19 cellular contexts compared by ENCODE assay signal in genomic region chr2:169736902-169737301, GRCh38. TPM values are rescaled to one million over a fixed set of nuclear protein-coding genes. Genes with fewer than 3 reads are reported as not detected.
DNase-seq lines count a peak whose midpoint lies in the region; ATAC-seq and TF ChIP-seq lines count a peak whose summit lies in the region.
"Had no signal": no experiment of that assay in that cellular context is flagged by ENCODE, and none has a peak within 500 bp of the region (broad histone marks: within the 10 kb centered on the region; RNA-seq: fewer than 3 reads in every experiment).

No MANE protein-coding gene starts in this region.

- H3K36me3 Mint-ChIP-seq in chondrocyte (ENCODE audit: low read depth), result peaks cover 3% of the 10 kb centered on the region

- H3K4me1 ChIP-seq in left ventricle myocardium inferior (peaks cover 16% of the 10 kb centered on the region), lower lobe of right lung (peaks cover 3% of the 10 kb centered on the region), upper lobe of right lung (no peaks in the 10 kb centered on the region)

- H3K27ac ChIP-seq in left ventricle myocardium inferior (replicated peaks) (peak overlapping the region; percentile 69), lower lobe of right lung (no peak overlapping the region), upper lobe of right lung (no peak overlapping the region)

- intact Hi-C loops in left ventricle myocardium inferior (cut with micrococcal nuclease), result no loop called here
- intact Hi-C loops in left ventricle myocardium superior (cut with micrococcal nuclease), result no loop called here
- intact Hi-C loops in lower lobe of right lung (cut with DNase I), result no loop called here
- intact Hi-C loops in upper lobe of right lung (cut with DNase I), result no loop called here

- ATAC-seq in left ventricle myocardium superior, result no peak
- no peak for ATAC-seq in lower lobe of right lung
- ATAC-seq in upper lobe of right lung, result no peak
- no peak for ATAC-seq in HG02678 (IDR thresholded peaks at IDR 0.05; ENCODE audit: unreplicated experiment)

- TF ChIP-seq CTCF in left ventricle myocardium inferior (IDR thresholded peaks at IDR 0.05; ENCODE audit: borderline replicate concordance), result no peak
- TF ChIP-seq CTCF in chondrocyte (IDR thresholded peaks at IDR 0.05), result no peak
- TF ChIP-seq CTCF in lower lobe of right lung (IDR thresholded peaks at IDR 0.05), result no peak
- no peak for TF ChIP-seq CTCF in upper lobe of right lung (IDR thresholded peaks at IDR 0.05)

- peak overlapping the region; percentile 83 for H3K27ac Mint-ChIP-seq in chondrocyte (ENCODE audit: unreplicated experiment)
- H3K27ac Mint-ChIP-seq: activated B cell treated with CpG ODN at 0.5 μM for 24 hours, IgD-negative memory B cell had no signal

- H3K27me3 Mint-ChIP-seq in chondrocyte (ENCODE audit: low read depth), result no peaks in the 10 kb centered on the region

- H3K9me3 ChIP-seq in left ventricle myocardium inferior (replicated peaks) (no peaks in the 10 kb centered on the region), lower lobe of right lung (no peaks in the 10 kb centered on the region), upper lobe of right lung (no peaks in the 10 kb centered on the region)
- H3K9me3 ChIP-seq: adrenal gland, SK-N-SH had no signal

- H3K4me1 Mint-ChIP-seq in chondrocyte (ENCODE audit: low read depth), result peaks cover 40% of the 10 kb centered on the region

- no peaks in the 10 kb centered on the region for H3K9me3 Mint-ChIP-seq in chondrocyte (ENCODE audit: low read depth)
- H3K9me3 Mint-ChIP-seq: activated B cell treated with CpG ODN at 0.5 μM for 24 hours had no signal

- H3K27me3 ChIP-seq in left ventricle myocardium inferior (ENCODE audit: low read depth), result no peaks in the 10 kb centered on the region
- H3K27me3 ChIP-seq in lower lobe of right lung (ENCODE audit: low read depth), result no peaks in the 10 kb centered on the region
- H3K27me3 ChIP-seq in upper lobe of right lung, result no peaks in the 10 kb centered on the region
- H3K27me3 ChIP-seq: adrenal gland had no signal

- H3K36me3 ChIP-seq in left ventricle myocardium inferior, result peaks cover 4% of the 10 kb centered on the region
- H3K36me3 ChIP-seq in lower lobe of right lung, result no peaks in the 10 kb centered on the region
- no peaks in the 10 kb centered on the region for H3K36me3 ChIP-seq in upper lobe of right lung
- H3K36me3 ChIP-seq: adrenal gland had no signal

- H3K4me3 ChIP-seq in left ventricle myocardium inferior (peak overlapping the region; percentile 78), lower lobe of right lung (peak overlapping the region; percentile 26), upper lobe of right lung (peak overlapping the region; percentile 9)
- H3K4me3 ChIP-seq: adrenal gland, lung had no signal

- peak overlapping the region; percentile 62 for H3K4me3 Mint-ChIP-seq in chondrocyte (ENCODE audit: unreplicated experiment)
- H3K4me3 Mint-ChIP-seq: activated B cell treated with CpG ODN at 0.5 μM for 24 hours had no signal

- DNase-seq in left ventricle myocardium inferior, result no peak
- no peak for DNase-seq in left ventricle myocardium superior
- no peak for DNase-seq in chondrocyte (ENCODE audit: low spot score)
- no peak for DNase-seq in lower lobe of right lung
- DNase-seq in upper lobe of right lung, result no peak
- DNase-seq in NCI-H226, result no peak
- DNase-seq in kidney glomerular epithelial cell (lab: John Stamatoyannopoulos, UW), result no peak
- DNase-seq: ACHN; activated B cell treated with CpG ODN at 0.5 μM for 24 hours; adrenal gland; effector CD4-positive, alpha-beta T cell; head of caudate nucleus; NCI-H187; NK-92 treated with Interleukin-12 subunit alpha and Interleukin-12 subunit beta, amount 100 ng/mL, for 24 hours; posterior cingulate gyrus; SK-N-SH had no signal

RNA-seq across cellular contexts. Expression of gene KLHL23, which starts 3.3 kb away (rescaled TPM):
- 10.4 TPM for total RNA-seq in left ventricle myocardium inferior
- 23.0 TPM for total RNA-seq in left ventricle myocardium superior
- 3.8 to 9.6 TPM (median 8.9 TPM) in 3 replicates for total RNA-seq in chondrocyte
- 8.8 TPM for total RNA-seq in lower lobe of right lung
- 12.1 TPM for total RNA-seq in upper lobe of right lung

RNA-seq across cellular contexts. Expression of gene PHOSPHO2, which starts 42.6 kb away (rescaled TPM):
- total RNA-seq in left ventricle myocardium inferior (3.2 TPM), left ventricle myocardium superior (3.4 TPM), chondrocyte (3.0 to 4.2 TPM (median 3.3 TPM) in 3 replicates), lower lobe of right lung (6.1 TPM), upper lobe of right lung (5.5 TPM)

RNA-seq across cellular contexts. Expression of gene CFAP210, which starts 42.7 kb away (rescaled TPM):
- total RNA-seq in left ventricle myocardium inferior, result not detected
- not detected for total RNA-seq in left ventricle myocardium superior
- total RNA-seq in chondrocyte, result 0.19 TPM in 1 of 3 replicates, not detected in the others
- total RNA-seq in lower lobe of right lung, result 0.95 TPM
- total RNA-seq in upper lobe of right lung, result not detected
- total RNA-seq: activated B cell treated with CpG ODN at 0.5 μM for 24 hours, adrenal gland had no signal

Comparison
In these comparisons a context has a peak if more than half of its experiments do, and no peak if none do; other contexts are left out.
1. H3K4me3 ChIP-seq: peak in every context shown above with its lines; median percentile 78 in left ventricle myocardium inferior; 26 in lower lobe of right lung; 9 in upper lobe of right lung.